In genomic region chr1:8377382-8377928, GRCh38 we compare ENCODE assay signal across 17 cellular contexts. TPM values are rescaled to one million over a fixed set of nuclear protein-coding genes. Genes with fewer than 3 reads are reported as not detected.
DNase-seq lines count a peak whose midpoint lies in the region; ATAC-seq and TF ChIP-seq lines count a peak whose summit lies in the region.
"Had no signal": no experiment of that assay in that cellular context is flagged by ENCODE, and none has a peak within 500 bp of the region (broad histone marks: within the 10 kb centered on the region; RNA-seq: fewer than 3 reads in every experiment).

No MANE protein-coding gene starts in this region.

- peak overlapping the region; percentile 45 for H3K27ac ChIP-seq in VCaP
- peak overlapping the region in 4 of 5 donors; percentile 62 to 88 (median 73) for H3K27ac ChIP-seq in stomach
- H3K27ac ChIP-seq in osteoblast (ENCODE audit: low read depth, low read length) = no peak overlapping the region

- H3K36me3 ChIP-seq in stomach (peaks cover 0 to 31% (median 16%) of the 10 kb centered on the region in 4 donors), osteoblast (ENCODE audit: insufficient read depth, low read length) (peaks cover 7% of the 10 kb centered on the region)

- ATAC-seq in memory B cell (ENCODE audit: low read depth) (no peak), GM19035 (IDR thresholded peaks at IDR 0.05; ENCODE audit: unreplicated experiment) (no peak)
- ATAC-seq in stimulated activated naive CD8-positive, alpha-beta T cell treated with anti-CD3 and anti-CD28 coated beads, Interleukin-15, Interleukin-2, amounts not matched to agents 100 U/mL and 50 U/mL, for 24 hours = no peak
- ATAC-seq: activated CD4-positive, CD25-positive, alpha-beta regulatory T cell treated with anti-CD3 and anti-CD28 coated beads, Interleukin-2, amount 50 U/mL, for 24 hours had no signal

- H3K4me3 ChIP-seq in stomach (no peak overlapping the region), osteoblast (ENCODE audit: insufficient read depth, low read length) (no peak overlapping the region)
- H3K4me3 ChIP-seq: BLaER1 treated with 17β-estradiol and CSF1 and Interleukin-3, amounts not matched to agents 10 nM and 100 nM had no signal

- intact Hi-C loops in stomach (cut with DNase I; ENCODE audit: low total_unique reads) = no loop called here

- peak overlapping the region; percentile 80 for H3K27ac Mint-ChIP-seq in activated T-cell treated with anti-CD3 and anti-CD28 coated beads, Interleukin-2, amount 50 U/mL, for 24 hours
- peak overlapping the region; percentile 14 for H3K27ac Mint-ChIP-seq in memory B cell
- H3K27ac Mint-ChIP-seq: activated T-helper 2 cell treated with anti-CD3 and anti-CD28 coated beads, Interferon-gamma antibody, Interleukin-2, Interleukin-4, amounts not matched to agents 10 μg/mL and 5 μg/mL and 100 μg/mL, durations not matched to agents 14 hours and 24 hours and 36 hours had no signal

- DNase-seq in activated T-cell treated with anti-CD3 and anti-CD28 coated beads, Interleukin-2, amount 50 U/mL, for 24 hours = no peak
- DNase-seq in activated T-cell treated with anti-CD3 and anti-CD28 coated beads, Interleukin-2, amount 50 U/mL, for 48 hours = no peak
- no peak for DNase-seq in memory B cell (ENCODE audit: low spot score in 2 of 2)
- DNase-seq in stomach = no peak
- no peak for DNase-seq in osteoblast (ENCODE audit: insufficient read length, low spot score, missing footprints)
- no peak for DNase-seq in stimulated activated naive CD8-positive, alpha-beta T cell treated with anti-CD3 and anti-CD28 coated beads, Interleukin-15, Interleukin-2, amounts not matched to agents 100 U/mL and 50 U/mL, for 24 hours
- DNase-seq: H7, NCI-H1048, NCI-H526 treated with DMSO at 0.1 percent for 48 hours, nucleus accumbens, OCI-M1, substantia nigra had no signal

- H4K20me1 ChIP-seq in osteoblast (ENCODE audit: insufficient read depth, low read length) = peaks cover 28% of the 10 kb centered on the region

- H3K4me3 Mint-ChIP-seq in activated T-cell treated with anti-CD3 and anti-CD28 coated beads, Interleukin-2, amount 50 U/mL, for 24 hours = no peak overlapping the region
- no peak overlapping the region for H3K4me3 Mint-ChIP-seq in memory B cell

- no peak for TF ChIP-seq CTCF in VCaP (conservative IDR thresholded peaks at IDR 0.05)
- TF ChIP-seq CTCF in stomach (IDR thresholded peaks at IDR 0.05) = no peak
- no peak for TF ChIP-seq CTCF in osteoblast (IDR thresholded peaks at IDR 0.05; ENCODE audit: extremely low read depth, low read depth, low read length)

- H3K27me3 ChIP-seq in stomach (no peaks in the 10 kb centered on the region), osteoblast (ENCODE audit: insufficient read depth, low read length) (no peaks in the 10 kb centered on the region)
- H3K27me3 ChIP-seq: BLaER1 treated with 17β-estradiol and CSF1 and Interleukin-3, amounts not matched to agents 10 nM and 100 nM had no signal

- H3K36me3 Mint-ChIP-seq in activated T-cell treated with anti-CD3 and anti-CD28 coated beads, Interleukin-2, amount 50 U/mL, for 24 hours (ENCODE audit: low read depth) = peaks cover 67% of the 10 kb centered on the region
- peaks cover 19% of the 10 kb centered on the region for H3K36me3 Mint-ChIP-seq in memory B cell

- TF ChIP-seq EP300 in stomach (IDR thresholded peaks at IDR 0.05) = no peak

- H3K9me3 ChIP-seq in stomach (no peaks in the 10 kb centered on the region), osteoblast (ENCODE audit: low read depth, low read length) (no peaks in the 10 kb centered on the region)

- peaks cover 82% of the 10 kb centered on the region for H3K4me1 Mint-ChIP-seq in activated T-cell treated with anti-CD3 and anti-CD28 coated beads, Interleukin-2, amount 50 U/mL, for 24 hours (ENCODE audit: low read depth)
- H3K4me1 Mint-ChIP-seq in memory B cell = peaks cover 32% of the 10 kb centered on the region

- H3K27me3 Mint-ChIP-seq in activated T-cell treated with anti-CD3 and anti-CD28 coated beads, Interleukin-2, amount 50 U/mL, for 24 hours = no peaks in the 10 kb centered on the region
- no peaks in the 10 kb centered on the region for H3K27me3 Mint-ChIP-seq in memory B cell

- TF ChIP-seq POLR2A in stomach (IDR thresholded peaks at IDR 0.05) = no peak

- no peak overlapping the region for H3K4me2 ChIP-seq in osteoblast (ENCODE audit: insufficient read depth, low read length)

- no peaks in the 10 kb centered on the region for H3K9me3 Mint-ChIP-seq in activated T-cell treated with anti-CD3 and anti-CD28 coated beads, Interleukin-2, amount 50 U/mL, for 24 hours
- H3K9me3 Mint-ChIP-seq in memory B cell = no peaks in the 10 kb centered on the region
- H3K9me3 Mint-ChIP-seq: activated T-helper 2 cell treated with anti-CD3 and anti-CD28 coated beads, Interferon-gamma antibody, Interleukin-2, Interleukin-4, amounts not matched to agents 10 μg/mL and 5 μg/mL and 100 μg/mL, durations not matched to agents 14 hours and 24 hours and 36 hours had no signal

- peaks cover 71 to 100% (median 91%) of the 10 kb centered on the region in 4 donors for H3K4me1 ChIP-seq in stomach
- H3K4me1 ChIP-seq in osteoblast (ENCODE audit: insufficient read depth, low read length) = peaks cover 27% of the 10 kb centered on the region

- 85 to 88% (median 87%) methylated on average over 17 of the region's 17 CpGs for WGBS in stomach, 5 donors

- H2AFZ ChIP-seq in osteoblast (ENCODE audit: low read length) = no peak overlapping the region

- H3K79me2 ChIP-seq in osteoblast (ENCODE audit: insufficient read depth, low read length) = peaks cover 88% of the 10 kb centered on the region

RNA-seq across cellular contexts. Expression of gene SLC45A1, which starts 59.5 kb away (rescaled TPM):
- total RNA-seq in stomach (1 to 10 TPM in 2 of 5 donors, not detected in 3; 2.4 to 3.0 TPM), osteoblast (1.8 and 2.4 TPM in 2 replicates)
- polyA plus RNA-seq in stomach = 1 to 10 TPM; 1.1 to 2.5 (median 1.6) TPM
